In the genomic region with DNA sequence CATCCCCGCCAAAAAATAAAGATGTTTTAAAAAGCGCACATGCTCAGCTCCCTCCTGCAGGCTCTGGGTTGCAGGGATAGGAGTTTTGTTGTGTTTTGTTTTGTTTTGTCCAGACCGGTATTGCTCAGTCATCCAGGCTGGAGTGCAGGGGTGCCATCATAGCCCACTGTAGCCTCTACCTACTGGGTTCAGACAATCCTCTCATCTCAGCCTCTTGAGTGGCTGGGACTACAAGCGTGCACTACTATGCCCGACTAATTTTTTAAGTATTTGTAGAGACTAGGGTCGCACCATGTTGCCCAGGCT, we compare ENCODE assay signal across 8 cellular contexts. TPM values are rescaled to one million over a fixed set of nuclear protein-coding genes. Genes with fewer than 3 reads are reported as not detected.
DNase-seq lines count a peak whose midpoint lies in the region; ATAC-seq and TF ChIP-seq lines count a peak whose summit lies in the region.

No MANE protein-coding gene starts in this region.

- H2AFZ ChIP-seq in DND-41 (ENCODE audit: low read depth, low read length): peak overlapping the region; percentile 92

- TF ChIP-seq CTCF in DND-41 (IDR thresholded peaks at IDR 0.05; ENCODE audit: borderline replicate concordance, extremely low read depth, low read length, poor library complexity, severe bottlenecking) (no peak), neutrophil (IDR thresholded peaks at IDR 0.05) (no peak)

- DNase-seq in DND-41 (no peak), Kasumi-1 (lab: John Stamatoyannopoulos, UW) (peak; percentile 19 to 39), dedifferentiated amniotic fluid mesenchymal stem cell (ENCODE audit: extremely low spot score) (no peak), head of caudate nucleus (no peak), G401 (ENCODE audit: low spot score) (no peak), cerebellar nuclear complex (lab: John Stamatoyannopoulos, UW) (no peak)
- DNase-seq in effector memory CD4-positive, alpha-beta T cell: no peak

- H4K20me1 ChIP-seq in DND-41 (ENCODE audit: insufficient read depth, low read length): peaks cover 20% of the 10 kb centered on the region

- peak overlapping the region; percentile 94 for H3K9ac ChIP-seq in DND-41 (ENCODE audit: low read depth, low read length)

- H3K4me3 ChIP-seq in DND-41 (ENCODE audit: low read depth in 1 of 2, low read length in 2 of 2) (peak overlapping the region; percentile 67 to 90), neutrophil (ENCODE audit: low read depth in 1 of 2, low read length in 1 of 2) (peak overlapping the region; percentile 67 to 71)
- peak overlapping the region; percentile 88 for H3K4me3 ChIP-seq in effector memory CD4-positive, alpha-beta T cell (ENCODE audit: insufficient read depth, low read depth, low read length, poor library complexity, severe bottlenecking)

- H3K27me3 ChIP-seq in DND-41 (ENCODE audit: insufficient read depth, low read length, poor library complexity) (no peaks in the 10 kb centered on the region), neutrophil (no peaks in the 10 kb centered on the region)
- no peaks in the 10 kb centered on the region for H3K27me3 ChIP-seq in effector memory CD4-positive, alpha-beta T cell (replicated peaks; ENCODE audit: control insufficient read depth, insufficient read depth, low read length, poor library complexity, severe bottlenecking)

- ATAC-seq in DND-41 (ENCODE audit: insufficient read depth, low read depth): 0 out of 3 replicates have a peak, but pooled peaks have one; percentile 1

- intact Hi-C loops in head of caudate nucleus (cut with DNase I): no loop called here

- peak overlapping the region; percentile 93 for H3K27ac ChIP-seq in DND-41 (ENCODE audit: low read length)
- peak overlapping the region; percentile 80 for H3K27ac ChIP-seq in effector memory CD4-positive, alpha-beta T cell (ENCODE audit: insufficient read depth, low read length, poor library complexity, severe bottlenecking)
- no peak overlapping the region for H3K27ac ChIP-seq in neutrophil

- H3K4me2 ChIP-seq in DND-41 (ENCODE audit: insufficient read depth, low read length): peak overlapping the region; percentile 85

- H3K9me3 ChIP-seq in DND-41 (ENCODE audit: insufficient read depth, low read length, severe bottlenecking) (no peaks in the 10 kb centered on the region), neutrophil (no peaks in the 10 kb centered on the region)
- H3K9me3 ChIP-seq in effector memory CD4-positive, alpha-beta T cell (ENCODE audit: control insufficient read depth, low read length): no peaks in the 10 kb centered on the region

- in situ Hi-C loops in G401 (cut with HindIII; ENCODE audit: low sequenced_read_pairs): no loop called here

- H3K79me2 ChIP-seq in DND-41 (ENCODE audit: insufficient read depth, low read length): peaks cover 47% of the 10 kb centered on the region

- H3K36me3 ChIP-seq in DND-41 (ENCODE audit: insufficient read depth, low read length) (peaks cover 10% of the 10 kb centered on the region), neutrophil (no peaks in the 10 kb centered on the region)
- H3K36me3 ChIP-seq in effector memory CD4-positive, alpha-beta T cell (ENCODE audit: control insufficient read depth, insufficient read depth, low read length): no peaks in the 10 kb centered on the region

- H3K4me1 ChIP-seq in DND-41 (ENCODE audit: insufficient read depth, low read length) (peaks cover 33% of the 10 kb centered on the region), neutrophil (ENCODE audit: control insufficient read depth in 1 of 2, insufficient read depth in 1 of 2, low read depth in 1 of 2, low read length in 1 of 2) (peaks cover 8 to 10% of the 10 kb centered on the region in 2 experiments)
- H3K4me1 ChIP-seq in effector memory CD4-positive, alpha-beta T cell (ENCODE audit: control insufficient read depth, insufficient read depth, low read length, poor library complexity, severe bottlenecking): no peaks in the 10 kb centered on the region

RNA-seq across cellular contexts. Expression of gene WWOX, which starts 0.7 kb away (rescaled TPM):
- 31.1 and 38.9 TPM in 2 replicates for total RNA-seq in G401 (2014; rRNA removed; shearing (Covaris generic))

Comparison
In these comparisons a context has a peak if more than half of its experiments do, and no peak if none do; other contexts are left out.
1. DNase-seq: peak in Kasumi-1 (2 of 2); none in DND-41 (single experiment), effector memory CD4-positive, alpha-beta T cell (0 of 3), dedifferentiated amniotic fluid mesenchymal stem cell (single experiment), head of caudate nucleus (0 of 42), G401 (single experiment) and cerebellar nuclear complex (0 of 2).
2. Peak in every context shown above with its lines, with median percentiles within 50 percentile points of each other: H3K4me3 ChIP-seq.